ENCODE assay signal across 1 cellular context in the genomic region with DNA sequence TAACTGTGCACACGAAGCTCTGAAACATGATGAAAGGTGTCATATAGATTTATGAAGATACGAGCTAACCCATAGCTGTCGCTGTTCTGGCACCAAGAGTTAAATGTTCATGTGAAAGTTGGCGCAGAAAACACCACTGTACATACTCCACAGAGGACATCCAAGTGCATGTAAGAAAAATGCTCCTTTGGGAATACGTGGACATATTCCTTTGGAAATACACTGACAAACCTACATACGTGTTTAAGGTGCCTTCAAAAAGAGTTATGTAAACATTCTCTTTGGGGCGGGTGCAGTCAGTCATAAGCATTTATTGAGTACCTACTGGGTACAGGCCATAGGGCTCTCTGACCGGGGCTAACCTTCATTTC.
TF ChIP-seq lines count a peak whose summit lies in the region.

No MANE protein-coding gene starts in this region.

TF ChIP-seq in HepG2, 621 proteins besides CTCF, POLR2A, EP300 and RAD21 (continued from another document and continues in another):
- TF ChIP-seq GTF3A (CRISPR knock-in tag; conservative IDR thresholded peaks at IDR 0.05) (no peak), ZNF180 (CRISPR knock-in tag; IDR thresholded peaks at IDR 0.05; ENCODE audit: borderline replicate concordance, low read depth) (no peak), KAT7 (CRISPR knock-in tag; IDR thresholded peaks at IDR 0.05; ENCODE audit: borderline replicate concordance) (no peak), MED13 (CRISPR knock-in tag; IDR thresholded peaks at IDR 0.05) (no peak), ZNF674 (CRISPR knock-in tag; IDR thresholded peaks at IDR 0.05; ENCODE audit: low read depth) (no peak), SP5 (CRISPR knock-in tag; IDR thresholded peaks at IDR 0.05; ENCODE audit: borderline replicate concordance, low read depth) (no peak), KLF12 (CRISPR knock-in tag; IDR thresholded peaks at IDR 0.05; ENCODE audit: borderline replicate concordance) (no peak), NFKB2 (CRISPR knock-in tag; IDR thresholded peaks at IDR 0.05; ENCODE audit: borderline replicate concordance) (no peak), SMYD3 (CRISPR knock-in tag; IDR thresholded peaks at IDR 0.05) (peak; percentile 53; the same call in 1 of the 2 replicates), THYN1 (CRISPR knock-in tag; IDR thresholded peaks at IDR 0.05; ENCODE audit: borderline replicate concordance, low read depth) (0 out of 2 replicates have a peak, but pooled peaks have one; percentile 52), SYNCRIP (IDR thresholded peaks at IDR 0.05; ENCODE audit: insufficient read depth, low read depth, low read length) (no peak), AGO1 (IDR thresholded peaks at IDR 0.05; ENCODE audit: low read depth, low read length, poor library complexity, severe bottlenecking) (no peak), KAT2B (IDR thresholded peaks at IDR 0.05; ENCODE audit: borderline replicate concordance, low read depth, low read length) (no peak), ZSCAN9 (CRISPR knock-in tag; IDR thresholded peaks at IDR 0.05; ENCODE audit: borderline replicate concordance) (no peak), BCL6 (CRISPR knock-in tag; IDR thresholded peaks at IDR 0.05) (no peak), ZNF10 (CRISPR knock-in tag; IDR thresholded peaks at IDR 0.05; ENCODE audit: borderline replicate concordance, low read depth) (no peak), SAP130 (CRISPR knock-in tag; IDR thresholded peaks at IDR 0.05; ENCODE audit: low read depth) (peak; percentile 37; the same call in 1 of the 2 replicates), YEATS4 (CRISPR knock-in tag; IDR thresholded peaks at IDR 0.05; ENCODE audit: borderline replicate concordance) (no peak), ZNF558 (CRISPR knock-in tag; IDR thresholded peaks at IDR 0.05; ENCODE audit: borderline replicate concordance) (no peak), STAG1 (CRISPR knock-in tag; IDR thresholded peaks at IDR 0.05) (0 out of 2 replicates have a peak, but pooled peaks have one; percentile 11), ZNF841 (CRISPR knock-in tag; IDR thresholded peaks at IDR 0.05; ENCODE audit: borderline replicate concordance) (no peak), KDM5A (IDR thresholded peaks at IDR 0.05; ENCODE audit: borderline replicate concordance, low read length) (no peak), ZNF788 (CRISPR knock-in tag; IDR thresholded peaks at IDR 0.05; ENCODE audit: borderline replicate concordance) (no peak), MIER2 (CRISPR knock-in tag; IDR thresholded peaks at IDR 0.05) (no peak), RFX3 (CRISPR knock-in tag; IDR thresholded peaks at IDR 0.05) (no peak), TAF1 (CRISPR knock-in tag; IDR thresholded peaks at IDR 0.05) (no peak)
- TF ChIP-seq, protein P1, sequence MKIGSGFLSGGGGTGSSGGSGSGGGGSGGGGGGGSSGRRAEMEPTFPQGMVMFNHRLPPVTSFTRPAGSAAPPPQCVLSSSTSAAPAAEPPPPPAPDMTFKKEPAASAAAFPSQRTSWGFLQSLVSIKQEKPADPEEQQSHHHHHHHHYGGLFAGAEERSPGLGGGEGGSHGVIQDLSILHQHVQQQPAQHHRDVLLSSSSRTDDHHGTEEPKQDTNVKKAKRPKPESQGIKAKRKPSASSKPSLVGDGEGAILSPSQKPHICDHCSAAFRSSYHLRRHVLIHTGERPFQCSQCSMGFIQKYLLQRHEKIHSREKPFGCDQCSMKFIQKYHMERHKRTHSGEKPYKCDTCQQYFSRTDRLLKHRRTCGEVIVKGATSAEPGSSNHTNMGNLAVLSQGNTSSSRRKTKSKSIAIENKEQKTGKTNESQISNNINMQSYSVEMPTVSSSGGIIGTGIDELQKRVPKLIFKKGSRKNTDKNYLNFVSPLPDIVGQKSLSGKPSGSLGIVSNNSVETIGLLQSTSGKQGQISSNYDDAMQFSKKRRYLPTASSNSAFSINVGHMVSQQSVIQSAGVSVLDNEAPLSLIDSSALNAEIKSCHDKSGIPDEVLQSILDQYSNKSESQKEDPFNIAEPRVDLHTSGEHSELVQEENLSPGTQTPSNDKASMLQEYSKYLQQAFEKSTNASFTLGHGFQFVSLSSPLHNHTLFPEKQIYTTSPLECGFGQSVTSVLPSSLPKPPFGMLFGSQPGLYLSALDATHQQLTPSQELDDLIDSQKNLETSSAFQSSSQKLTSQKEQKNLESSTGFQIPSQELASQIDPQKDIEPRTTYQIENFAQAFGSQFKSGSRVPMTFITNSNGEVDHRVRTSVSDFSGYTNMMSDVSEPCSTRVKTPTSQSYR (CRISPR knock-in tag; IDR thresholded peaks at IDR 0.05; ENCODE audit: borderline replicate concordance) = no peak
- TF ChIP-seq, protein P2, sequence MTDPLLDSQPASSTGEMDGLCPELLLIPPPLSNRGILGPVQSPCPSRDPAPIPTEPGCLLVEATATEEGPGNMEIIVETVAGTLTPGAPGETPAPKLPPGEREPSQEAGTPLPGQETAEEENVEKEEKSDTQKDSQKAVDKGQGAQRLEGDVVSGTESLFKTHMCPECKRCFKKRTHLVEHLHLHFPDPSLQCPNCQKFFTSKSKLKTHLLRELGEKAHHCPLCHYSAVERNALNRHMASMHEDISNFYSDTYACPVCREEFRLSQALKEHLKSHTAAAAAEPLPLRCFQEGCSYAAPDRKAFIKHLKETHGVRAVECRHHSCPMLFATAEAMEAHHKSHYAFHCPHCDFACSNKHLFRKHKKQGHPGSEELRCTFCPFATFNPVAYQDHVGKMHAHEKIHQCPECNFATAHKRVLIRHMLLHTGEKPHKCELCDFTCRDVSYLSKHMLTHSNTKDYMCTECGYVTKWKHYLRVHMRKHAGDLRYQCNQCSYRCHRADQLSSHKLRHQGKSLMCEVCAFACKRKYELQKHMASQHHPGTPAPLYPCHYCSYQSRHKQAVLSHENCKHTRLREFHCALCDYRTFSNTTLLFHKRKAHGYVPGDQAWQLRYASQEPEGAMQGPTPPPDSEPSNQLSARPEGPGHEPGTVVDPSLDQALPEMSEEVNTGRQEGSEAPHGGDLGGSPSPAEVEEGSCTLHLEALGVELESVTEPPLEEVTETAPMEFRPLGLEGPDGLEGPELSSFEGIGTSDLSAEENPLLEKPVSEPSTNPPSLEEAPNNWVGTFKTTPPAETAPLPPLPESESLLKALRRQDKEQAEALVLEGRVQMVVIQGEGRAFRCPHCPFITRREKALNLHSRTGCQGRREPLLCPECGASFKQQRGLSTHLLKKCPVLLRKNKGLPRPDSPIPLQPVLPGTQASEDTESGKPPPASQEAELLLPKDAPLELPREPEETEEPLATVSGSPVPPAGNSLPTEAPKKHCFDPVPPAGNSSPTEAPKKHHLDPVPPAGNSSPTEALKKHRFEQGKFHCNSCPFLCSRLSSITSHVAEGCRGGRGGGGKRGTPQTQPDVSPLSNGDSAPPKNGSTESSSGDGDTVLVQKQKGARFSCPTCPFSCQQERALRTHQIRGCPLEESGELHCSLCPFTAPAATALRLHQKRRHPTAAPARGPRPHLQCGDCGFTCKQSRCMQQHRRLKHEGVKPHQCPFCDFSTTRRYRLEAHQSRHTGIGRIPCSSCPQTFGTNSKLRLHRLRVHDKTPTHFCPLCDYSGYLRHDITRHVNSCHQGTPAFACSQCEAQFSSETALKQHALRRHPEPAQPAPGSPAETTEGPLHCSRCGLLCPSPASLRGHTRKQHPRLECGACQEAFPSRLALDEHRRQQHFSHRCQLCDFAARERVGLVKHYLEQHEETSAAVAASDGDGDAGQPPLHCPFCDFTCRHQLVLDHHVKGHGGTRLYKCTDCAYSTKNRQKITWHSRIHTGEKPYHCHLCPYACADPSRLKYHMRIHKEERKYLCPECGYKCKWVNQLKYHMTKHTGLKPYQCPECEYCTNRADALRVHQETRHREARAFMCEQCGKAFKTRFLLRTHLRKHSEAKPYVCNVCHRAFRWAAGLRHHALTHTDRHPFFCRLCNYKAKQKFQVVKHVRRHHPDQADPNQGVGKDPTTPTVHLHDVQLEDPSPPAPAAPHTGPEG (CRISPR knock-in tag; IDR thresholded peaks at IDR 0.05) = 0 out of 2 replicates have a peak, but pooled peaks have one; percentile 3
- TF ChIP-seq, protein P3, sequence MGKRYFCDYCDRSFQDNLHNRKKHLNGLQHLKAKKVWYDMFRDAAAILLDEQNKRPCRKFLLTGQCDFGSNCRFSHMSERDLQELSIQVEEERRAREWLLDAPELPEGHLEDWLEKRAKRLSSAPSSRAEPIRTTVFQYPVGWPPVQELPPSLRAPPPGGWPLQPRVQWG (CRISPR knock-in tag; IDR thresholded peaks at IDR 0.05; ENCODE audit: borderline replicate concordance, low read depth) = no peak
- TF ChIP-seq, protein P4, sequence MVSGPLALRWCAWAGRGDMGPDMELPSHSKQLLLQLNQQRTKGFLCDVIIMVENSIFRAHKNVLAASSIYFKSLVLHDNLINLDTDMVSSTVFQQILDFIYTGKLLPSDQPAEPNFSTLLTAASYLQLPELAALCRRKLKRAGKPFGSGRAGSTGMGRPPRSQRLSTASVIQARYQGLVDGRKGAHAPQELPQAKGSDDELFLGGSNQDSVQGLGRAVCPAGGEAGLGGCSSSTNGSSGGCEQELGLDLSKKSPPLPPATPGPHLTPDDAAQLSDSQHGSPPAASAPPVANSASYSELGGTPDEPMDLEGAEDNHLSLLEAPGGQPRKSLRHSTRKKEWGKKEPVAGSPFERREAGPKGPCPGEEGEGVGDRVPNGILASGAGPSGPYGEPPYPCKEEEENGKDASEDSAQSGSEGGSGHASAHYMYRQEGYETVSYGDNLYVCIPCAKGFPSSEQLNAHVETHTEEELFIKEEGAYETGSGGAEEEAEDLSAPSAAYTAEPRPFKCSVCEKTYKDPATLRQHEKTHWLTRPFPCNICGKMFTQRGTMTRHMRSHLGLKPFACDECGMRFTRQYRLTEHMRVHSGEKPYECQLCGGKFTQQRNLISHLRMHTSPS (CRISPR knock-in tag; IDR thresholded peaks at IDR 0.05; ENCODE audit: low read depth) = no peak
- TF ChIP-seq, protein P5, sequence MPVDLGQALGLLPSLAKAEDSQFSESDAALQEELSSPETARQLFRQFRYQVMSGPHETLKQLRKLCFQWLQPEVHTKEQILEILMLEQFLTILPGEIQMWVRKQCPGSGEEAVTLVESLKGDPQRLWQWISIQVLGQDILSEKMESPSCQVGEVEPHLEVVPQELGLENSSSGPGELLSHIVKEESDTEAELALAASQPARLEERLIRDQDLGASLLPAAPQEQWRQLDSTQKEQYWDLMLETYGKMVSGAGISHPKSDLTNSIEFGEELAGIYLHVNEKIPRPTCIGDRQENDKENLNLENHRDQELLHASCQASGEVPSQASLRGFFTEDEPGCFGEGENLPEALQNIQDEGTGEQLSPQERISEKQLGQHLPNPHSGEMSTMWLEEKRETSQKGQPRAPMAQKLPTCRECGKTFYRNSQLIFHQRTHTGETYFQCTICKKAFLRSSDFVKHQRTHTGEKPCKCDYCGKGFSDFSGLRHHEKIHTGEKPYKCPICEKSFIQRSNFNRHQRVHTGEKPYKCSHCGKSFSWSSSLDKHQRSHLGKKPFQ (CRISPR knock-in tag; IDR thresholded peaks at IDR 0.05; ENCODE audit: insufficient replicate concordance) = no peak
- TF ChIP-seq, protein P6, sequence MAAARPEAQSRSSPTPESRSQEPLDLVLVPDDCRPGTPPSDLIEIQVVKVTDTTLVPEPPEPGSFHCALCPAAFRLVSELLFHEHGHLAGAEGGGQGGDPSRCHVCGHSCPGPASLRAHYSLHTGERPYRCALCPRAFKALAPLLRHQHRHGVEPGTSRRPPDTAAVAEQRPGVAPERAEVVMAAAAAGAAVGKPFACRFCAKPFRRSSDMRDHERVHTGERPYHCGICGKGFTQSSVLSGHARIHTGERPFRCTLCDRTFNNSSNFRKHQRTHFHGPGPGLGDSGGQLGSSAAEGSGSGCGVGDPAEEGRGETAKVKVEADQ (CRISPR knock-in tag; IDR thresholded peaks at IDR 0.05; ENCODE audit: borderline replicate concordance) = no peak
- TF ChIP-seq, protein P7, sequence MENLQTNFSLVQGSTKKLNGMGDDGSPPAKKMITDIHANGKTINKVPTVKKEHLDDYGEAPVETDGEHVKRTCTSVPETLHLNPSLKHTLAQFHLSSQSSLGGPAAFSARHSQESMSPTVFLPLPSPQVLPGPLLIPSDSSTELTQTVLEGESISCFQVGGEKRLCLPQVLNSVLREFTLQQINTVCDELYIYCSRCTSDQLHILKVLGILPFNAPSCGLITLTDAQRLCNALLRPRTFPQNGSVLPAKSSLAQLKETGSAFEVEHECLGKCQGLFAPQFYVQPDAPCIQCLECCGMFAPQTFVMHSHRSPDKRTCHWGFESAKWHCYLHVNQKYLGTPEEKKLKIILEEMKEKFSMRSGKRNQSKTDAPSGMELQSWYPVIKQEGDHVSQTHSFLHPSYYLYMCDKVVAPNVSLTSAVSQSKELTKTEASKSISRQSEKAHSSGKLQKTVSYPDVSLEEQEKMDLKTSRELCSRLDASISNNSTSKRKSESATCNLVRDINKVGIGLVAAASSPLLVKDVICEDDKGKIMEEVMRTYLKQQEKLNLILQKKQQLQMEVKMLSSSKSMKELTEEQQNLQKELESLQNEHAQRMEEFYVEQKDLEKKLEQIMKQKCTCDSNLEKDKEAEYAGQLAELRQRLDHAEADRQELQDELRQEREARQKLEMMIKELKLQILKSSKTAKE (CRISPR knock-in tag; IDR thresholded peaks at IDR 0.05; ENCODE audit: borderline replicate concordance) = no peak
